ENCODE assay signal across 23 cellular contexts in the genomic region with DNA sequence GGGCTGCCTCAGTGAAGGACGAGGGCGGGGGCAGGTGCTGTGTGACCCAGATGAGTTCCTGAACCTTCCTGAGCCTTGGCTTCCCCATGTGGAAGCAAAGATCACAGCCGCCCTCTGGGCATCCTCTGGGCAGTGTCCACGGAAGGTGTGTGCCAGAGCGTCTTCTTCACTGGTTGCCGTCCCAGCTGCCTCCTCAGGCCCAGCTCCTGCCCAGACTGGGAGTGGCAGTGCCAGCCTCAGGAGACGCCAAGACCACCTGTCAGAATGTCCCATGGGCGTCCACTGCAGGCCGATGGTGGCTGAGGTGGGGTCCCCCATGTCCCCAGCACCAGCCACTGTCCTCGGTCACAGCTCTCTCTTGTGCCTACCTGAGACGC. TPM values are rescaled to one million over a fixed set of nuclear protein-coding genes. Genes with fewer than 3 reads are reported as not detected.
A peak's percentile ranks its signal among the peaks of the same experiment; 100 is the strongest.
DNase-seq lines count a peak whose midpoint lies in the region; ATAC-seq, FAIRE-seq and TF ChIP-seq lines count a peak whose summit lies in the region.
"Had no signal": no experiment of that assay in that cellular context is flagged by ENCODE, and none has a peak within 500 bp of the region (broad histone marks: within the 10 kb centered on the region; RNA-seq: fewer than 3 reads in every experiment).

No MANE protein-coding gene starts in this region.

- peaks cover 17% of the 10 kb centered on the region for H3K79me2 ChIP-seq in HepG2 (ENCODE audit: insufficient read depth, low read length)

- CTCF ChIA-PET in activated CD4-positive, alpha-beta T cell treated with anti-CD3 and anti-CD28 coated beads for 36 hours (lab: Charles Lee): no interaction called here
- CTCF ChIA-PET in HepG2 (lab: Yijun Ruan, JAX; ENCODE audit: low intra/inter-chr PET ratio, low total read pairs): no interaction called here

- H3K4me1 ChIP-seq in RWPE2 (ENCODE audit: insufficient read depth, poor library complexity, severe bottlenecking): peaks cover 48% of the 10 kb centered on the region
- peaks cover 21% of the 10 kb centered on the region for H3K4me1 ChIP-seq in HepG2 (ENCODE audit: insufficient read depth, low read length)
- H3K4me1 ChIP-seq in upper lobe of right lung: no peaks in the 10 kb centered on the region
- no peaks in the 10 kb centered on the region for H3K4me1 ChIP-seq in SJCRH30

- H3K27me3 ChIP-seq in RWPE2 (ENCODE audit: insufficient read depth, poor library complexity, severe bottlenecking) (no peaks in the 10 kb centered on the region), HepG2 (ENCODE audit: control insufficient read depth in 1 of 2, insufficient read depth in 2 of 2, low read length in 2 of 2) (no peaks in the 10 kb centered on the region), upper lobe of right lung (no peaks in the 10 kb centered on the region), SJCRH30 (peaks cover 50% of the 10 kb centered on the region)
- H3K27me3 ChIP-seq: SJSA1 had no signal

- no peak overlapping the region for H3K27ac ChIP-seq in RWPE2 (ENCODE audit: poor library complexity, severe bottlenecking)
- H3K27ac ChIP-seq in HepG2 (ENCODE audit: extremely low read length, insufficient read depth, low read length): no peak overlapping the region
- no peak overlapping the region for H3K27ac ChIP-seq in upper lobe of right lung
- H3K27ac ChIP-seq in SJCRH30: no peak overlapping the region
- H3K27ac ChIP-seq: 22Rv1, GM23248, SJSA1 had no signal

- no peak overlapping the region for H3K27ac Mint-ChIP-seq in activated CD4-positive, alpha-beta T cell treated with anti-CD3 and anti-CD28 coated beads for 36 hours
- H3K27ac Mint-ChIP-seq: CD4-positive, alpha-beta T cell had no signal

- TF ChIP-seq RAD21 in HepG2 (CRISPR knock-in tag; IDR thresholded peaks at IDR 0.05): no peak

- 93% methylated on average over 7 of the region's 11 CpGs for WGBS in HepG2 (ENCODE audit: low lambda C conversion rate)

- no peaks in the 10 kb centered on the region for H3K36me3 Mint-ChIP-seq in activated CD4-positive, alpha-beta T cell treated with anti-CD3 and anti-CD28 coated beads for 36 hours (ENCODE audit: low read depth)

- no peak overlapping the region for H3K4me2 ChIP-seq in HepG2 (ENCODE audit: low read depth, low read length)

- FAIRE-seq in HepG2 (lab: Jason Lieb, UNC): no peak
- FAIRE-seq: G401.6 had no signal

- TF ChIP-seq EP300 in HepG2 (IDR thresholded peaks at IDR 0.05; ENCODE audit: low read depth in 2 of 2, low read length in 2 of 2) (no peak), HepG2 (CRISPR knock-in tag; IDR thresholded peaks at IDR 0.05; ENCODE audit: borderline replicate concordance) (no peak)

- no peak for TF ChIP-seq CTCF in RWPE2 (IDR thresholded peaks at IDR 0.05; ENCODE audit: poor library complexity, severe bottlenecking)
- no peak for TF ChIP-seq CTCF in HepG2 (CRISPR knock-in tag; IDR thresholded peaks at IDR 0.05)
- no peak for TF ChIP-seq CTCF in upper lobe of right lung (IDR thresholded peaks at IDR 0.05)

- TF ChIP-seq POLR2A in HepG2 (IDR thresholded peaks at IDR 0.05; ENCODE audit: insufficient read depth in 1 of 2, low read depth in 2 of 2, low read length in 2 of 2): no peak

- H3K27me3 Mint-ChIP-seq in activated CD4-positive, alpha-beta T cell treated with anti-CD3 and anti-CD28 coated beads for 36 hours: no peaks in the 10 kb centered on the region
- H3K27me3 Mint-ChIP-seq: CD4-positive, alpha-beta T cell had no signal

- peaks cover 6% of the 10 kb centered on the region for H3K36me3 ChIP-seq in RWPE2 (ENCODE audit: low read depth)
- H3K36me3 ChIP-seq in HepG2 (replicated peaks in 1 of 2; ENCODE audit: control insufficient read depth in 1 of 2, insufficient read depth in 2 of 2, low read length in 2 of 2): peaks cover 2 to 10% of the 10 kb centered on the region in 2 experiments; a peak in 4 of 5 replicates
- H3K36me3 ChIP-seq in upper lobe of right lung: no peaks in the 10 kb centered on the region
- H3K36me3 ChIP-seq in SJCRH30: no peaks in the 10 kb centered on the region

- H4K20me1 ChIP-seq in HepG2 (ENCODE audit: insufficient read depth, low read length): no peaks in the 10 kb centered on the region

- no peaks in the 10 kb centered on the region for H3K4me1 Mint-ChIP-seq in activated CD4-positive, alpha-beta T cell treated with anti-CD3 and anti-CD28 coated beads for 36 hours

- H3K4me3 Mint-ChIP-seq in activated CD4-positive, alpha-beta T cell treated with anti-CD3 and anti-CD28 coated beads for 36 hours: no peak overlapping the region
- H3K4me3 Mint-ChIP-seq: CD4-positive, alpha-beta T cell had no signal

- ATAC-seq in activated CD4-positive, alpha-beta T cell treated with anti-CD3 and anti-CD28 coated beads for 36 hours: no peak
- ATAC-seq in RWPE2 (ENCODE audit: low read depth) (no peak), HepG2 (no peak), upper lobe of right lung (no peak)

- in situ Hi-C loops in HepG2 (cut with HindIII; ENCODE audit: extremely low pct_ligation_motif_present, low pct_unique_long_range_greater_than_20kb): no loop called here

- no TSS peak for BruUV-seq in HepG2 (replicated peaks; lab: Mats Ljungman, UMichigan)

- DNase-seq in activated CD4-positive, alpha-beta T cell treated with anti-CD3 and anti-CD28 coated beads for 36 hours: peak; percentile 2
- no peak for DNase-seq in activated CD4-positive, alpha-beta T cell treated with anti-CD3 and anti-CD28 coated beads for 1 hour
- DNase-seq in RWPE2 (ENCODE audit: low spot score): peak; percentile 51
- no peak for DNase-seq in HepG2 (ENCODE audit: low spot score)
- peak; percentile 60 for DNase-seq in upper lobe of right lung
- DNase-seq in SJCRH30: no peak
- DNase-seq in medulla oblongata (ENCODE audit: extremely low spot score): no peak
- no peak for DNase-seq in putamen (ENCODE audit: low spot score)
- DNase-seq: GM23248, HCEC 1CT, NCI-H1105, NCI-H1694, NCI-H2081 treated with DMSO at 0.1 percent for 48 hours, NCI-H2227 treated with DMSO at 0.1 percent for 48 hours, NCI-H510A treated with DMSO at 0.1 percent for 48 hours, NCI-H774 had no signal

- POLR2A ChIA-PET in activated CD4-positive, alpha-beta T cell treated with anti-CD3 and anti-CD28 coated beads for 36 hours (lab: Charles Lee): no interaction called here
- POLR2A ChIA-PET in HepG2 (lab: Yijun Ruan, JAX): interaction anchor here (1.5 kb wide), 1 partner anchor 8 kb away, joined by 5 read pairs; no protein-coding TSS in a partner anchor

- no peaks in the 10 kb centered on the region for H3K9me3 Mint-ChIP-seq in activated CD4-positive, alpha-beta T cell treated with anti-CD3 and anti-CD28 coated beads for 36 hours (ENCODE audit: low read depth)
- H3K9me3 Mint-ChIP-seq: CD4-positive, alpha-beta T cell had no signal

- H3K9ac ChIP-seq in HepG2 (ENCODE audit: insufficient read depth, low read depth, low read length): no peak overlapping the region
- H3K9ac ChIP-seq: GM23248 had no signal

- intact Hi-C loops in activated CD4-positive, alpha-beta T cell treated with anti-CD3 and anti-CD28 coated beads for 36 hours (cut with DNase I, micrococcal nuclease): no loop called here
- intact Hi-C loops in HepG2 (cut with micrococcal nuclease; ENCODE audit: unreplicated experiment) (no loop called here), upper lobe of right lung (cut with DNase I) (no loop called here)

- no peak overlapping the region for H2AFZ ChIP-seq in HepG2 (ENCODE audit: low read length)
- H2AFZ ChIP-seq: GM23248 had no signal

- H3K9me3 ChIP-seq in RWPE2 (ENCODE audit: severe bottlenecking) (no peaks in the 10 kb centered on the region), HepG2 (ENCODE audit: low read length) (no peaks in the 10 kb centered on the region), upper lobe of right lung (no peaks in the 10 kb centered on the region), SJCRH30 (replicated peaks) (no peaks in the 10 kb centered on the region)
- H3K9me3 ChIP-seq: Caco-2, SJSA1 had no signal

- H3K4me3 ChIP-seq in RWPE2 (ENCODE audit: severe bottlenecking) (no peak overlapping the region), HepG2 (replicated peaks in 1 of 3; ENCODE audit: insufficient read depth in 1 of 3, low read depth in 2 of 3, low read length in 3 of 3) (no peak overlapping the region), upper lobe of right lung (no peak overlapping the region), SJCRH30 (no peak overlapping the region)
- H3K4me3 ChIP-seq: GM23248, SJSA1 had no signal

TF ChIP-seq in HepG2, 621 proteins besides CTCF, POLR2A, EP300 and RAD21 (continues in another document):
- TF ChIP-seq HNRNPLL (IDR thresholded peaks at IDR 0.05; ENCODE audit: low read depth, low read length, poor library complexity, severe bottlenecking) (peak; percentile 23), POLR2G (IDR thresholded peaks at IDR 0.05; ENCODE audit: low read depth, low read length) (peak; percentile 31; the same call in 1 of the 2 replicates), ZNF550 (CRISPR knock-in tag; IDR thresholded peaks at IDR 0.05; ENCODE audit: borderline replicate concordance) (no peak), MXD4 (CRISPR knock-in tag; IDR thresholded peaks at IDR 0.05) (no peak), NFKBIZ (CRISPR knock-in tag; IDR thresholded peaks at IDR 0.05) (no peak)

RNA-seq across cellular contexts. Expression of gene ARHGEF16, which starts 10.2 kb away (rescaled TPM):
- total RNA-seq in activated CD4-positive, alpha-beta T cell treated with anti-CD3 and anti-CD28 coated beads for 36 hours: not detected
- total RNA-seq in HepG2 (2016; rRNA removed; fragmentation: Illumina TruSeq; extraction: Trizol) (15.9 and 20.3 TPM in 2 replicates), upper lobe of right lung (12.2 TPM)
- 6.0 and 6.6 TPM in 2 replicates for total RNA-seq in HepG2 (2016; cell fraction: cytosol; rRNA removed; fragmentation: Illumina TruSeq; extraction: Trizol; ENCODE audit: low read depth)
- total RNA-seq in HepG2 (2016; cell fraction: insoluble cytoplasmic fraction; rRNA removed; fragmentation: Illumina TruSeq; extraction: Trizol): 14.5 and 24.2 TPM in 2 replicates
- total RNA-seq in HepG2 (2016; cell fraction: membrane; rRNA removed; fragmentation: Illumina TruSeq; extraction: Trizol): 7.4 and 7.6 TPM in 2 replicates
- total RNA-seq in HepG2 (2016; cell fraction: nucleus; rRNA removed; fragmentation: Illumina TruSeq; extraction: Trizol): 21.4 and 22.0 TPM in 2 replicates
- polyA plus RNA-seq in HepG2 (2011; rRNA removed): 39.9 and 59.7 TPM in 2 replicates
- polyA plus RNA-seq in HepG2 (2011; cell fraction: cytosol; rRNA removed): 23.3 and 35.8 TPM in 2 replicates
- polyA plus RNA-seq in HepG2 (2011; cell fraction: nucleus; rRNA removed): 382 and 454 TPM in 2 replicates
- 19.7 and 28.0 TPM in 2 replicates for polyA plus RNA-seq in HepG2 (2012)
- polyA plus RNA-seq in HepG2 (2016; cell fraction: cytosol; fragmentation: Illumina TruSeq; extraction: Trizol; ENCODE audit: low read depth): 2.5 and 2.8 TPM in 2 replicates
- 12.5 and 17.8 TPM in 2 replicates for polyA plus RNA-seq in HepG2 (2016; cell fraction: insoluble cytoplasmic fraction; fragmentation: Illumina TruSeq; extraction: Trizol; ENCODE audit: low read depth)
- polyA plus RNA-seq in HepG2 (2016; cell fraction: membrane; fragmentation: Illumina TruSeq; extraction: Trizol; ENCODE audit: low read depth): 4.2 and 4.8 TPM in 2 replicates
- polyA plus RNA-seq in HepG2 (2016; cell fraction: nucleus; fragmentation: Illumina TruSeq; extraction: Trizol; ENCODE audit: insufficient read depth, low read depth): 58.7 and 59.2 TPM in 2 replicates
- polyA minus RNA-seq in HepG2 (2011; rRNA and poly(A)+ RNA removed; ENCODE audit: low replicate concordance): 30.5 and 69.1 TPM in 2 replicates
- 13.4 and 17.4 TPM in 2 replicates for polyA minus RNA-seq in HepG2 (2011; cell fraction: cytosol; rRNA and poly(A)+ RNA removed)
- 38.4 and 41.6 TPM in 2 replicates for polyA minus RNA-seq in HepG2 (2011; cell fraction: nucleus; rRNA and poly(A)+ RNA removed)
- total RNA-seq in SJCRH30 (2014; rRNA removed; shearing (Covaris generic)): 0.18 and 0.57 TPM in 2 replicates
- total RNA-seq: GM23248, RPMI7951 had no signal
- polyA plus RNA-seq: AG04450, GM23248 had no signal

Comparison
In these comparisons a context has a peak if more than half of its experiments do, and no peak if none do; other contexts are left out.
1. DNase-seq: peak in activated CD4-positive, alpha-beta T cell treated with anti-CD3 and anti-CD28 coated beads for 36 hours (single experiment), RWPE2 (single experiment) and upper lobe of right lung (single experiment); none in activated CD4-positive, alpha-beta T cell treated with anti-CD3 and anti-CD28 coated beads for 1 hour (single experiment), HepG2 (single experiment), SJCRH30 (0 of 2), medulla oblongata (single experiment) and putamen (single experiment).